14 cellular contexts compared by ENCODE assay signal in genomic region chr10:124291009-124291671, GRCh38.
DNase-seq lines count a peak whose midpoint lies in the region; ATAC-seq and TF ChIP-seq lines count a peak whose summit lies in the region.
"Had no signal": no experiment of that assay in that cellular context is flagged by ENCODE, and none has a peak within 500 bp of the region (broad histone marks: within the 10 kb centered on the region; RNA-seq: fewer than 3 reads in every experiment).

No MANE protein-coding gene starts in this region.

- no peak for TF ChIP-seq CTCF in MM.1S (IDR thresholded peaks at IDR 0.05; ENCODE audit: low read length)
- TF ChIP-seq CTCF in psoas muscle (IDR thresholded peaks at IDR 0.05) = no peak

- no peaks in the 10 kb centered on the region for H3K27me3 Mint-ChIP-seq in activated naive CD8-positive, alpha-beta T cell treated with anti-CD3 and anti-CD28 coated beads, Interleukin-2, amount 50 U/mL, for 24 hours
- H3K27me3 Mint-ChIP-seq: CD4-positive, alpha-beta memory T cell had no signal

- 0 out of 2 replicates have a peak overlapping the region, but pooled peaks have one; percentile 55 for H2AFZ ChIP-seq in MM.1S (ENCODE audit: low read length)
- H2AFZ ChIP-seq: PC-9 had no signal

- ATAC-seq in activated naive CD8-positive, alpha-beta T cell treated with anti-CD3 and anti-CD28 coated beads, Interleukin-2, amount 50 U/mL, for 24 hours = peak; percentile 35
- ATAC-seq in left ventricle myocardium superior (peak; percentile 81), psoas muscle (peak in 2 of 4 donors; percentile 25 to 39), GM18858 (IDR thresholded peaks at IDR 0.05; ENCODE audit: unreplicated experiment) (no peak)
- ATAC-seq: esophagus mucosa had no signal

- no peak overlapping the region for H3K9ac ChIP-seq in MM.1S (ENCODE audit: low read length)

- no peaks in the 10 kb centered on the region for H3K9me2 ChIP-seq in MM.1S (replicated peaks; ENCODE audit: insufficient read depth, low read length)

- no peaks in the 10 kb centered on the region for H3K9me3 ChIP-seq in MM.1S (replicated peaks; ENCODE audit: insufficient read depth, low read length)
- no peaks in the 10 kb centered on the region for H3K9me3 ChIP-seq in psoas muscle
- H3K9me3 ChIP-seq: thyroid gland had no signal

- no peak for DNase-seq in MM.1S
- peak; percentile 15 for DNase-seq in activated naive CD8-positive, alpha-beta T cell treated with anti-CD3 and anti-CD28 coated beads, Interleukin-2, amount 50 U/mL, for 24 hours
- DNase-seq in left ventricle myocardium superior = peak; percentile 59
- peak; percentile 46 to 60 for DNase-seq in psoas muscle
- DNase-seq in LoVo (ENCODE audit: low spot score) = no peak
- DNase-seq in stimulated activated CD4-positive, alpha-beta T cell treated with anti-CD3 and anti-CD28 coated beads, Interleukin-4, amount 100 ng/mL, for 1 hour = no peak
- DNase-seq in stimulated activated CD4-positive, alpha-beta T cell treated with anti-CD3 and anti-CD28 coated beads, Interleukin-1b, Interleukin-23, amount 100 ng/mL, for 48 hours = no peak
- DNase-seq: CD4-positive, alpha-beta memory T cell; immature natural killer cell; NCI-H2029; PC-9 had no signal

- H3K4me1 ChIP-seq in MM.1S (ENCODE audit: low read length) (peaks cover 31% of the 10 kb centered on the region), psoas muscle (no peaks in the 10 kb centered on the region)
- H3K4me1 ChIP-seq: thyroid gland had no signal

- H3K79me2 ChIP-seq in MM.1S (ENCODE audit: low read length) = no peaks in the 10 kb centered on the region

- H4K20me1 ChIP-seq in MM.1S (ENCODE audit: insufficient read depth, low read length) = no peaks in the 10 kb centered on the region

- H3K36me3 ChIP-seq in MM.1S (replicated peaks; ENCODE audit: insufficient read depth, low read length) (no peaks in the 10 kb centered on the region), psoas muscle (ENCODE audit: insufficient read depth in 1 of 2, low read depth in 1 of 2) (no peaks in the 10 kb centered on the region)
- H3K36me3 ChIP-seq: thyroid gland had no signal

- no peaks in the 10 kb centered on the region for H3K9me3 Mint-ChIP-seq in activated naive CD8-positive, alpha-beta T cell treated with anti-CD3 and anti-CD28 coated beads, Interleukin-2, amount 50 U/mL, for 24 hours
- H3K9me3 Mint-ChIP-seq: CD4-positive, alpha-beta memory T cell; immature natural killer cell had no signal

- H3K27me3 ChIP-seq in MM.1S (replicated peaks; ENCODE audit: insufficient read depth, low read length) (no peaks in the 10 kb centered on the region), psoas muscle (ENCODE audit: insufficient read depth in 3 of 3, low read length in 2 of 3) (peaks cover 0 to 3% (median 0%) of the 10 kb centered on the region in 3 donors)
- H3K27me3 ChIP-seq: thyroid gland had no signal

- H3K4me3 Mint-ChIP-seq in activated naive CD8-positive, alpha-beta T cell treated with anti-CD3 and anti-CD28 coated beads, Interleukin-2, amount 50 U/mL, for 24 hours = no peak overlapping the region
- H3K4me3 Mint-ChIP-seq: CD4-positive, alpha-beta memory T cell; immature natural killer cell had no signal

- 66 to 78% (median 70%) methylated on average over 13 of the region's 13 CpGs for WGBS in psoas muscle, 3 donors

- peak overlapping the region; percentile 84; the same call in 1 of the 2 replicates for H3K27ac ChIP-seq in MM.1S (ENCODE audit: low read length)
- H3K27ac ChIP-seq in psoas muscle = no peak overlapping the region
- H3K27ac ChIP-seq: PC-9, thyroid gland had no signal

- intact Hi-C loops in left ventricle myocardium superior (cut with micrococcal nuclease) (no loop called here), psoas muscle (cut with DNase I) (no loop called here)

- H3K27ac Mint-ChIP-seq in activated naive CD8-positive, alpha-beta T cell treated with anti-CD3 and anti-CD28 coated beads, Interleukin-2, amount 50 U/mL, for 24 hours = no peak overlapping the region
- H3K27ac Mint-ChIP-seq: CD4-positive, alpha-beta memory T cell had no signal

- H3F3A ChIP-seq in MM.1S (ENCODE audit: insufficient read depth, low read length) = peaks cover 16% of the 10 kb centered on the region

- H3K4me2 ChIP-seq in MM.1S (ENCODE audit: low read depth, low read length) = 0 out of 2 replicates have a peak overlapping the region, but pooled peaks have one; percentile 70
- H3K4me2 ChIP-seq: PC-9 had no signal

- no peaks in the 10 kb centered on the region for H3K36me3 Mint-ChIP-seq in activated naive CD8-positive, alpha-beta T cell treated with anti-CD3 and anti-CD28 coated beads, Interleukin-2, amount 50 U/mL, for 24 hours (ENCODE audit: low read depth)
- H3K36me3 Mint-ChIP-seq: CD4-positive, alpha-beta memory T cell; immature natural killer cell had no signal

- no peak overlapping the region for H3K4me3 ChIP-seq in MM.1S (ENCODE audit: low read length)
- no peak overlapping the region for H3K4me3 ChIP-seq in psoas muscle
- H3K4me3 ChIP-seq: PC-9, thyroid gland had no signal

- H3K4me1 Mint-ChIP-seq in activated naive CD8-positive, alpha-beta T cell treated with anti-CD3 and anti-CD28 coated beads, Interleukin-2, amount 50 U/mL, for 24 hours = peaks cover 10% of the 10 kb centered on the region
- H3K4me1 Mint-ChIP-seq: CD4-positive, alpha-beta memory T cell; immature natural killer cell had no signal

Comparison
In these comparisons a context has a peak if more than half of its experiments do, and no peak if none do; other contexts are left out.
1. DNase-seq: peak in activated naive CD8-positive, alpha-beta T cell treated with anti-CD3 and anti-CD28 coated beads, Interleukin-2, amount 50 U/mL, for 24 hours (single experiment), left ventricle myocardium superior (single experiment) and psoas muscle (2 of 2); none in MM.1S (single experiment), LoVo (single experiment), stimulated activated CD4-positive, alpha-beta T cell treated with anti-CD3 and anti-CD28 coated beads, Interleukin-4, amount 100 ng/mL, for 1 hour (single experiment) and stimulated activated CD4-positive, alpha-beta T cell treated with anti-CD3 and anti-CD28 coated beads, Interleukin-1b, Interleukin-23, amount 100 ng/mL, for 48 hours (single experiment).